ENCODE assay signal across 23 cellular contexts in genomic region chr11:2711161-2711560, GRCh38.
"Had no signal": no experiment of that assay in that cellular context is flagged by ENCODE, and none has a peak within 500 bp of the region (broad histone marks: within the 10 kb centered on the region; RNA-seq: fewer than 3 reads in every experiment).

No MANE protein-coding gene starts in this region.

- H3K27me3 ChIP-seq: colonic mucosa, neutrophil, ovary, right atrium auricular region, sigmoid colon, upper lobe of right lung had no signal

- H3K4me3 ChIP-seq: colonic mucosa, lung, ovary, right atrium auricular region, sigmoid colon, skin epidermis, tibial artery, upper lobe of right lung had no signal

- H3K9me3 Mint-ChIP-seq: stimulated activated effector memory CD8-positive, alpha-beta T cell treated with anti-CD3 and anti-CD28 coated beads, Interleukin-12 subunit alpha, Interleukin-12 subunit beta, amount 100 ng/mL, for 72 hours had no signal

- H3K27ac Mint-ChIP-seq: endodermal cell; naive thymus-derived CD4-positive, alpha-beta T cell; stimulated activated effector memory CD8-positive, alpha-beta T cell treated with anti-CD3 and anti-CD28 coated beads, Interleukin-12 subunit alpha, Interleukin-12 subunit beta, amount 100 ng/mL, for 72 hours had no signal

- H3K4me1 Mint-ChIP-seq: endodermal cell; stimulated activated effector memory CD8-positive, alpha-beta T cell treated with anti-CD3 and anti-CD28 coated beads, Interleukin-12 subunit alpha, Interleukin-12 subunit beta, amount 100 ng/mL, for 72 hours had no signal

- H3K9me3 ChIP-seq: colonic mucosa, neutrophil, ovary, sigmoid colon, upper lobe of right lung had no signal

- ATAC-seq: left colon; left ventricle myocardium superior; naive thymus-derived CD4-positive, alpha-beta T cell; stimulated activated effector memory CD8-positive, alpha-beta T cell treated with anti-CD3 and anti-CD28 coated beads, Interleukin-12 subunit alpha, Interleukin-12 subunit beta, amount 100 ng/mL, for 72 hours; stimulated activated naive CD8-positive, alpha-beta T cell treated with anti-CD3 and anti-CD28 coated beads, Interleukin-15, Interleukin-2, amounts not matched to agents 100 U/mL and 50 U/mL, for 24 hours; upper lobe of right lung had no signal

- H3K36me3 Mint-ChIP-seq: stimulated activated effector memory CD8-positive, alpha-beta T cell treated with anti-CD3 and anti-CD28 coated beads, Interleukin-12 subunit alpha, Interleukin-12 subunit beta, amount 100 ng/mL, for 72 hours had no signal

- H3K36me3 ChIP-seq: colonic mucosa, ovary, right atrium auricular region, sigmoid colon, tibial artery, upper lobe of right lung had no signal

- H3K4me1 ChIP-seq: colonic mucosa had no signal

- H3K4me3 Mint-ChIP-seq: endodermal cell; naive thymus-derived CD4-positive, alpha-beta T cell; stimulated activated effector memory CD8-positive, alpha-beta T cell treated with anti-CD3 and anti-CD28 coated beads, Interleukin-12 subunit alpha, Interleukin-12 subunit beta, amount 100 ng/mL, for 72 hours had no signal

- H3K27ac ChIP-seq: colonic mucosa, neutrophil, ovary, right atrium auricular region, sigmoid colon, skin epidermis, tibial artery, upper lobe of right lung had no signal

- DNase-seq: colonic mucosa; dermis blood vessel endothelial cell; endodermal cell; erythroblast; foreskin melanocyte; head of caudate nucleus; hippocampal formation; left colon; left ventricle myocardium superior; mesenchymal stem cell; naive thymus-derived CD4-positive, alpha-beta T cell; ovary; sigmoid colon; stimulated activated CD4-positive, alpha-beta T cell treated with anti-CD3 and anti-CD28 coated beads, Interleukin-2, amount 100 ng/mL, for 48 hours; stimulated activated CD8-positive, alpha-beta memory T cell treated with anti-CD3 and anti-CD28 coated beads, Interleukin-4, amount 100 ng/mL, for 48 hours; stimulated activated naive CD8-positive, alpha-beta T cell treated with anti-CD3 and anti-CD28 coated beads, Interleukin-15, Interleukin-2, amounts not matched to agents 100 U/mL and 50 U/mL, for 24 hours; tibial artery; upper lobe of right lung had no signal

- H3K27me3 Mint-ChIP-seq: naive thymus-derived CD4-positive, alpha-beta T cell had no signal
